Comparison of ENCODE assay signal across 24 cellular contexts in the genomic region with DNA sequence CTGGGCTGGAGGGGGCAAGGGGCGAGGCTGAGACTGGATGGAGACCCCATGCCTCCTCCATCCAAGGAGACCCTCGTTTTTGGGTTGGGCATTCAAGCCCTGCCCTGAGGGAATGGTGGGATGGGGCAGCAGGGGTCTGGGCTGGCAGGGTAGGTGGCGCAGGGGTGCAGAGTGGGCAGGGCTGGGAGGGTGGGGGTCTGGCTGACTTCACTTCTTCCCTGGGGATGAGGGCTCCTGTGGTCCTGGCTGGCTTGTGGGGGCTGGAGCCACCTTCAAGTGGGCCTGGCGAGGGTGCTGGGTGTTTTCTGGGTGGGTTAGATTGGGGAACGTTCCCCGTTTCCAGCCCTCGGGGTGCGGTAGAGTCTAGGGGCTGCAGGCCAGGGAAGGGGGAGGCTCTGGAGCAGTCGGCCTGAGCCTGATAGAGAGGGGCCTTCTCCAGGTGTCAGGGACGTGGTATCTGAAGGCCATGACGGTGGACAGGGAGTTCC. TPM values are rescaled to one million over a fixed set of nuclear protein-coding genes. Genes with fewer than 3 reads are reported as not detected.
DNase-seq lines count a peak whose midpoint lies in the region; ATAC-seq and TF ChIP-seq lines count a peak whose summit lies in the region.
"Had no signal": no experiment of that assay in that cellular context is flagged by ENCODE, and none has a peak within 500 bp of the region (broad histone marks: within the 10 kb centered on the region; RNA-seq: fewer than 3 reads in every experiment).

No MANE protein-coding gene starts in this region.

- H3K4me3 Mint-ChIP-seq in activated T-cell treated with anti-CD3 and anti-CD28 coated beads, Interleukin-2, amount 50 U/mL, for 24 hours: no peak overlapping the region
- H3K4me3 Mint-ChIP-seq: CD4-positive, CD25-positive, alpha-beta regulatory T cell had no signal

- H3K4me1 Mint-ChIP-seq in activated T-cell treated with anti-CD3 and anti-CD28 coated beads, Interleukin-2, amount 50 U/mL, for 24 hours (ENCODE audit: low read depth): no peaks in the 10 kb centered on the region

- intact Hi-C loops in ascending aorta (cut with DNase I): no loop called here
- intact Hi-C loops in upper lobe of right lung (cut with DNase I): no loop called here

- H3K9me3 ChIP-seq in ascending aorta (no peaks in the 10 kb centered on the region), osteoblast (ENCODE audit: low read depth, low read length) (no peaks in the 10 kb centered on the region), upper lobe of right lung (no peaks in the 10 kb centered on the region), smooth muscle cell (replicated peaks; ENCODE audit: low read depth) (no peaks in the 10 kb centered on the region)

- H4K20me1 ChIP-seq in osteoblast (ENCODE audit: insufficient read depth, low read length): no peaks in the 10 kb centered on the region
- no peaks in the 10 kb centered on the region for H4K20me1 ChIP-seq in smooth muscle cell (ENCODE audit: low read depth)

- no peak overlapping the region for H3K9ac ChIP-seq in smooth muscle cell (ENCODE audit: low read depth)

- TF ChIP-seq CTCF in ascending aorta (IDR thresholded peaks at IDR 0.05) (no peak), osteoblast (IDR thresholded peaks at IDR 0.05; ENCODE audit: extremely low read depth, low read depth, low read length) (no peak), upper lobe of right lung (IDR thresholded peaks at IDR 0.05) (no peak), smooth muscle cell (IDR thresholded peaks at IDR 0.05; ENCODE audit: borderline replicate concordance, insufficient read depth, poor library complexity, severe bottlenecking) (no peak)

- ATAC-seq in upper lobe of right lung (no peak), GM19023 (IDR thresholded peaks at IDR 0.05; ENCODE audit: unreplicated experiment) (no peak)
- ATAC-seq: GM12878, Panc1, SK-N-SH treated with all-trans-retinoic acid at 6 μM for 48 hours had no signal

- H3K27me3 ChIP-seq in ascending aorta (no peaks in the 10 kb centered on the region), osteoblast (ENCODE audit: insufficient read depth, low read length) (no peaks in the 10 kb centered on the region), upper lobe of right lung (peaks cover 8% of the 10 kb centered on the region), smooth muscle cell (ENCODE audit: low read depth) (no peaks in the 10 kb centered on the region)

- no peaks in the 10 kb centered on the region for H3K9me3 Mint-ChIP-seq in activated T-cell treated with anti-CD3 and anti-CD28 coated beads, Interleukin-2, amount 50 U/mL, for 24 hours
- H3K9me3 Mint-ChIP-seq: CD4-positive, CD25-positive, alpha-beta regulatory T cell had no signal

- H2AFZ ChIP-seq in osteoblast (ENCODE audit: low read length): no peak overlapping the region
- no peak overlapping the region for H2AFZ ChIP-seq in smooth muscle cell (ENCODE audit: low read depth)

- H3F3A ChIP-seq in smooth muscle cell (ENCODE audit: low read depth): no peaks in the 10 kb centered on the region

- peaks cover 17% of the 10 kb centered on the region for H3K27me3 Mint-ChIP-seq in activated T-cell treated with anti-CD3 and anti-CD28 coated beads, Interleukin-2, amount 50 U/mL, for 24 hours
- H3K27me3 Mint-ChIP-seq: CD4-positive, CD25-positive, alpha-beta regulatory T cell had no signal

- H3K4me1 ChIP-seq in ascending aorta: no peaks in the 10 kb centered on the region
- H3K4me1 ChIP-seq in osteoblast (ENCODE audit: insufficient read depth, low read length): no peaks in the 10 kb centered on the region
- no peaks in the 10 kb centered on the region for H3K4me1 ChIP-seq in upper lobe of right lung
- H3K4me1 ChIP-seq in smooth muscle cell (ENCODE audit: low read depth): no peaks in the 10 kb centered on the region

- no peaks in the 10 kb centered on the region for H3K79me2 ChIP-seq in osteoblast (ENCODE audit: insufficient read depth, low read length)
- H3K79me2 ChIP-seq in smooth muscle cell (ENCODE audit: low read depth): no peaks in the 10 kb centered on the region

- H3K4me3 ChIP-seq in ascending aorta (no peak overlapping the region), osteoblast (ENCODE audit: insufficient read depth, low read length) (no peak overlapping the region), upper lobe of right lung (no peak overlapping the region), smooth muscle cell (no peak overlapping the region)
- H3K4me3 ChIP-seq: GM12878 had no signal

- no peaks in the 10 kb centered on the region for H3K36me3 Mint-ChIP-seq in activated T-cell treated with anti-CD3 and anti-CD28 coated beads, Interleukin-2, amount 50 U/mL, for 24 hours (ENCODE audit: low read depth)
- H3K36me3 Mint-ChIP-seq: CD4-positive, CD25-positive, alpha-beta regulatory T cell had no signal

- no peaks in the 10 kb centered on the region for H3K36me3 ChIP-seq in ascending aorta
- no peaks in the 10 kb centered on the region for H3K36me3 ChIP-seq in osteoblast (ENCODE audit: insufficient read depth, low read length)
- no peaks in the 10 kb centered on the region for H3K36me3 ChIP-seq in upper lobe of right lung
- no peaks in the 10 kb centered on the region for H3K36me3 ChIP-seq in smooth muscle cell (ENCODE audit: low read depth)

- DNase-seq in activated T-cell treated with anti-CD3 and anti-CD28 coated beads, Interleukin-2, amount 50 U/mL, for 24 hours: peak; percentile 8
- no peak for DNase-seq in activated T-cell treated with anti-CD3 and anti-CD28 coated beads, Interleukin-2, amount 50 U/mL, for 48 hours
- DNase-seq in ascending aorta (ENCODE audit: low spot score in 2 of 2) (peak; percentile 1 to 54), osteoblast (ENCODE audit: insufficient read length, low spot score, missing footprints) (peak; percentile 15), upper lobe of right lung (no peak), smooth muscle cell (lab: John Stamatoyannopoulos, UW; ENCODE audit: unreplicated experiment) (no peak)
- DNase-seq: CD4-positive, CD25-positive, alpha-beta regulatory T cell; DMS 273 treated with DMSO at 0.1 percent for 48 hours; DMS79 treated with DMSO at 0.1 percent for 48 hours; GOT3; HCEC 1CT; KBM-7; MM.1S; NCI-H1092; NCI-H1436; NCI-H1930; NCI-H226; NCI-H510A treated with DMSO at 0.1 percent for 48 hours; NCI-H774 had no signal

- 96% methylated on average over 9 of the region's 11 CpGs for WGBS in smooth muscle cell (ENCODE audit: low lambda C conversion rate)

- H3K4me2 ChIP-seq in osteoblast (ENCODE audit: insufficient read depth, low read length) (no peak overlapping the region), smooth muscle cell (no peak overlapping the region)

- H3K27ac ChIP-seq in ascending aorta (no peak overlapping the region), osteoblast (ENCODE audit: low read depth, low read length) (no peak overlapping the region), upper lobe of right lung (no peak overlapping the region), smooth muscle cell (ENCODE audit: low read depth) (no peak overlapping the region)

- no peak overlapping the region for H3K27ac Mint-ChIP-seq in activated T-cell treated with anti-CD3 and anti-CD28 coated beads, Interleukin-2, amount 50 U/mL, for 24 hours
- H3K27ac Mint-ChIP-seq: CD4-positive, CD25-positive, alpha-beta regulatory T cell had no signal

RNA-seq across cellular contexts. Expression of a gene that starts 0.4 kb away (rescaled TPM):
- total RNA-seq in ascending aorta (not detected), osteoblast (not detected in 2 replicates), upper lobe of right lung (not detected), smooth muscle cell (0.85 and 0.99 TPM in 2 replicates)
- polyA plus RNA-seq in smooth muscle cell: 3.5 and 5.6 TPM in 2 replicates
- total RNA-seq: CD4-positive, CD25-positive, alpha-beta regulatory T cell; GM12878; HT1080 had no signal
- polyA plus RNA-seq: CD4-positive, CD25-positive, alpha-beta regulatory T cell; GM12878 had no signal

RNA-seq across cellular contexts. Expression of a gene that starts 21.2 kb away (rescaled TPM):
- 57.3 TPM for total RNA-seq in ascending aorta
- total RNA-seq in osteoblast: 13.0 and 18.3 TPM in 2 replicates
- 23.0 TPM for total RNA-seq in upper lobe of right lung
- total RNA-seq in smooth muscle cell: 30.7 and 34.2 TPM in 2 replicates
- 49.0 and 52.6 TPM in 2 replicates for polyA plus RNA-seq in smooth muscle cell

RNA-seq across cellular contexts. Expression of a gene that starts 24.3 kb away (rescaled TPM):
- total RNA-seq in ascending aorta (not detected), osteoblast (not detected in 2 replicates), upper lobe of right lung (not detected), smooth muscle cell (not detected in 2 replicates)
- 0.61 TPM in 1 of 2 replicates, not detected in the other for polyA plus RNA-seq in smooth muscle cell
- total RNA-seq: CD4-positive, CD25-positive, alpha-beta regulatory T cell; GM12878 had no signal
- polyA plus RNA-seq: CD4-positive, CD25-positive, alpha-beta regulatory T cell; GM12878 had no signal

RNA-seq across cellular contexts. Expression of a gene that starts 39.9 kb away (rescaled TPM):
- not detected for total RNA-seq in ascending aorta
- not detected in 2 replicates for total RNA-seq in osteoblast
- total RNA-seq in upper lobe of right lung: not detected
- total RNA-seq in smooth muscle cell: 1.4 and 6.3 TPM in 2 replicates
- polyA plus RNA-seq in smooth muscle cell: 5.3 TPM in 1 of 2 replicates, not detected in the other
- total RNA-seq: CD4-positive, CD25-positive, alpha-beta regulatory T cell; GM12878 had no signal
- polyA plus RNA-seq: CD4-positive, CD25-positive, alpha-beta regulatory T cell; GM12878 had no signal

RNA-seq across cellular contexts. Expression of a gene that starts 42.1 kb away (rescaled TPM):
- total RNA-seq in ascending aorta: 25.5 TPM
- 9.4 and 10.5 TPM in 2 replicates for total RNA-seq in osteoblast
- total RNA-seq in upper lobe of right lung: 27.5 TPM
- 7.3 and 8.1 TPM in 2 replicates for total RNA-seq in smooth muscle cell
- polyA plus RNA-seq in smooth muscle cell: 6.2 and 7.7 TPM in 2 replicates

Comparison
In these comparisons a context has a peak if more than half of its experiments do, and no peak if none do; other contexts are left out.
1. DNase-seq: peak in activated T-cell treated with anti-CD3 and anti-CD28 coated beads, Interleukin-2, amount 50 U/mL, for 24 hours (single experiment), ascending aorta (2 of 2) and osteoblast (single experiment); none in activated T-cell treated with anti-CD3 and anti-CD28 coated beads, Interleukin-2, amount 50 U/mL, for 48 hours (0 of 2), upper lobe of right lung (single experiment) and smooth muscle cell (single experiment).